Comparison of ENCODE assay signal across 1 cellular context in the genomic region with DNA sequence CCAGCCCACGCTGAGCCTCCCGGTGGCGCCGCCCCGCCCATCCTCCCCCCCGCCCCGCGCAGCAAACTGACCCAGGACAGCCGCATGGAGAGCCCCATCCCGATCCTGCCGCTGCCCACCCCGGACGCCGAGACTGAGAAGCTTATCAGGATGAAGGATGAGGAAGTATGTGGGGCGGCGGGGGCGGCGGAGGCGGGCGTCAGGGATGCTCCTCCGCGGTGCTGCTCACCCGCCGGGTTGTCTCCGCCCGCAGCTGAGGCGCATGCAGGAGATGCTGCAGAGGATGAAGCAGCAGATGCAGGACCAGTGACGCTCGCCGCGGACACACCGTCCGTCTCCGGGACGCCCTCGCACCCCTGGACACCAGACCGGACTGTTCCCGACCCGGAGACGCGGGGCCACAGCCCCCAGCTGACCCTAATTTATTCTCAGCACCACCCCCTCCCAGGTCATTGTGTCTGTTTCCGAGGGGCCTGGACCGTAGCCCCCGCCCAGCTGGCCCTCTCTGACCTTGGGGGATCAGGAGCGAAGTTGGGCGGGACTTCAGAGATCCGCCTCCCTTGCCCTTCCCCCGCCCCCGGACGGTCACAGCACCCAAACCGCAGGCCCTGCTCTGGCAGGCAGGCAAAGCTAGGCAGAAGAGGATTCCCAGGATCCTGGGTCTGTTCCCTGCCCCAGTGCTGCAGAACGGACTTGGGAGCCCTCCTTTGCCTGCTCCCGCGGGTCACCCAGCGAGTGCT.
A peak's percentile ranks its signal among the peaks of the same experiment; 100 is the strongest.
TF ChIP-seq lines count a peak whose summit lies in the region.

No MANE protein-coding gene starts in this region.

TF ChIP-seq in K562, 482 proteins besides CTCF, POLR2A, EP300 and RAD21 (continues in another document):
- TF ChIP-seq MTA1 (IDR thresholded peaks at IDR 0.05; ENCODE audit: borderline replicate concordance), result no peak
- TF ChIP-seq, protein P1, sequence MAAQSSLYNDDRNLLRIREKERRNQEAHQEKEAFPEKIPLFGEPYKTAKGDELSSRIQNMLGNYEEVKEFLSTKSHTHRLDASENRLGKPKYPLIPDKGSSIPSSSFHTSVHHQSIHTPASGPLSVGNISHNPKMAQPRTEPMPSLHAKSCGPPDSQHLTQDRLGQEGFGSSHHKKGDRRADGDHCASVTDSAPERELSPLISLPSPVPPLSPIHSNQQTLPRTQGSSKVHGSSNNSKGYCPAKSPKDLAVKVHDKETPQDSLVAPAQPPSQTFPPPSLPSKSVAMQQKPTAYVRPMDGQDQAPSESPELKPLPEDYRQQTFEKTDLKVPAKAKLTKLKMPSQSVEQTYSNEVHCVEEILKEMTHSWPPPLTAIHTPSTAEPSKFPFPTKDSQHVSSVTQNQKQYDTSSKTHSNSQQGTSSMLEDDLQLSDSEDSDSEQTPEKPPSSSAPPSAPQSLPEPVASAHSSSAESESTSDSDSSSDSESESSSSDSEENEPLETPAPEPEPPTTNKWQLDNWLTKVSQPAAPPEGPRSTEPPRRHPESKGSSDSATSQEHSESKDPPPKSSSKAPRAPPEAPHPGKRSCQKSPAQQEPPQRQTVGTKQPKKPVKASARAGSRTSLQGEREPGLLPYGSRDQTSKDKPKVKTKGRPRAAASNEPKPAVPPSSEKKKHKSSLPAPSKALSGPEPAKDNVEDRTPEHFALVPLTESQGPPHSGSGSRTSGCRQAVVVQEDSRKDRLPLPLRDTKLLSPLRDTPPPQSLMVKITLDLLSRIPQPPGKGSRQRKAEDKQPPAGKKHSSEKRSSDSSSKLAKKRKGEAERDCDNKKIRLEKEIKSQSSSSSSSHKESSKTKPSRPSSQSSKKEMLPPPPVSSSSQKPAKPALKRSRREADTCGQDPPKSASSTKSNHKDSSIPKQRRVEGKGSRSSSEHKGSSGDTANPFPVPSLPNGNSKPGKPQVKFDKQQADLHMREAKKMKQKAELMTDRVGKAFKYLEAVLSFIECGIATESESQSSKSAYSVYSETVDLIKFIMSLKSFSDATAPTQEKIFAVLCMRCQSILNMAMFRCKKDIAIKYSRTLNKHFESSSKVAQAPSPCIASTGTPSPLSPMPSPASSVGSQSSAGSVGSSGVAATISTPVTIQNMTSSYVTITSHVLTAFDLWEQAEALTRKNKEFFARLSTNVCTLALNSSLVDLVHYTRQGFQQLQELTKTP (IDR thresholded peaks at IDR 0.05; ENCODE audit: low read depth in 1 of 2, partially characterized antibody in 2 of 2), result no peak
- peak; percentile 100 for TF ChIP-seq EGR1 (conservative IDR thresholded peaks at IDR 0.05)
- TF ChIP-seq BCOR (IDR thresholded peaks at IDR 0.05), result peak; percentile 88
- peak; percentile 4 for TF ChIP-seq SETDB1 (IDR thresholded peaks at IDR 0.05; ENCODE audit: low read length)
- TF ChIP-seq ZSCAN29 (IDR thresholded peaks at IDR 0.05), result 0 out of 2 replicates have a peak, but pooled peaks have one; percentile 3
- TF ChIP-seq SPI1 (IDR thresholded peaks at IDR 0.05; ENCODE audit: borderline replicate concordance, low read depth, low read length), result peak; percentile 21; the same call in 1 of the 2 replicates
- TF ChIP-seq ZC3H4 (CRISPR knock-in tag; IDR thresholded peaks at IDR 0.05; ENCODE audit: borderline replicate concordance), result no peak
- peak; percentile 63 for TF ChIP-seq CHCHD3 (CRISPR knock-in tag; IDR thresholded peaks at IDR 0.05)
- peak; percentile 95 for TF ChIP-seq KDM2B (CRISPR knock-in tag; IDR thresholded peaks at IDR 0.05)
- TF ChIP-seq, protein P2, sequence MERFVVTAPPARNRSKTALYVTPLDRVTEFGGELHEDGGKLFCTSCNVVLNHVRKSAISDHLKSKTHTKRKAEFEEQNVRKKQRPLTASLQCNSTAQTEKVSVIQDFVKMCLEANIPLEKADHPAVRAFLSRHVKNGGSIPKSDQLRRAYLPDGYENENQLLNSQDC (CRISPR knock-in tag; IDR thresholded peaks at IDR 0.05), result no peak
- peak; percentile 66 for TF ChIP-seq ETV1 (tag; conservative IDR thresholded peaks at IDR 0.05; ENCODE audit: low read depth)
- no peak for TF ChIP-seq MAFK (IDR thresholded peaks at IDR 0.05; ENCODE audit: low read length)
- TF ChIP-seq SLC30A9 (CRISPR knock-in tag; IDR thresholded peaks at IDR 0.05), result no peak
- TF ChIP-seq CHD4 (IDR thresholded peaks at IDR 0.05; ENCODE audit: insufficient read depth, insufficient replicate concordance, low read depth, low read length, poor library complexity, severe bottlenecking), result peak; percentile 1
- no peak for TF ChIP-seq POLR2AphosphoS2 (IDR thresholded peaks at IDR 0.05; ENCODE audit: low read length)
- TF ChIP-seq TAF15 (IDR thresholded peaks at IDR 0.05; ENCODE audit: low read depth, low read length), result peak; percentile 19; the same call in 1 of the 2 replicates
- no peak for TF ChIP-seq KDM4B (IDR thresholded peaks at IDR 0.05; ENCODE audit: borderline replicate concordance in 2 of 2, low read depth in 1 of 2)
- peak; percentile 10 for TF ChIP-seq PHF20 (IDR thresholded peaks at IDR 0.05; ENCODE audit: partially characterized antibody)
- TF ChIP-seq ZNF57 (CRISPR knock-in tag; IDR thresholded peaks at IDR 0.05), result no peak
- TF ChIP-seq TAF1 (IDR thresholded peaks at IDR 0.05; ENCODE audit: control insufficient read depth, extremely low read depth, insufficient read depth, low read length, severe bottlenecking), result no peak
- TF ChIP-seq CHD2 (IDR thresholded peaks at IDR 0.05; ENCODE audit: low read depth, low read length), result peak; percentile 36
- TF ChIP-seq, protein P3, sequence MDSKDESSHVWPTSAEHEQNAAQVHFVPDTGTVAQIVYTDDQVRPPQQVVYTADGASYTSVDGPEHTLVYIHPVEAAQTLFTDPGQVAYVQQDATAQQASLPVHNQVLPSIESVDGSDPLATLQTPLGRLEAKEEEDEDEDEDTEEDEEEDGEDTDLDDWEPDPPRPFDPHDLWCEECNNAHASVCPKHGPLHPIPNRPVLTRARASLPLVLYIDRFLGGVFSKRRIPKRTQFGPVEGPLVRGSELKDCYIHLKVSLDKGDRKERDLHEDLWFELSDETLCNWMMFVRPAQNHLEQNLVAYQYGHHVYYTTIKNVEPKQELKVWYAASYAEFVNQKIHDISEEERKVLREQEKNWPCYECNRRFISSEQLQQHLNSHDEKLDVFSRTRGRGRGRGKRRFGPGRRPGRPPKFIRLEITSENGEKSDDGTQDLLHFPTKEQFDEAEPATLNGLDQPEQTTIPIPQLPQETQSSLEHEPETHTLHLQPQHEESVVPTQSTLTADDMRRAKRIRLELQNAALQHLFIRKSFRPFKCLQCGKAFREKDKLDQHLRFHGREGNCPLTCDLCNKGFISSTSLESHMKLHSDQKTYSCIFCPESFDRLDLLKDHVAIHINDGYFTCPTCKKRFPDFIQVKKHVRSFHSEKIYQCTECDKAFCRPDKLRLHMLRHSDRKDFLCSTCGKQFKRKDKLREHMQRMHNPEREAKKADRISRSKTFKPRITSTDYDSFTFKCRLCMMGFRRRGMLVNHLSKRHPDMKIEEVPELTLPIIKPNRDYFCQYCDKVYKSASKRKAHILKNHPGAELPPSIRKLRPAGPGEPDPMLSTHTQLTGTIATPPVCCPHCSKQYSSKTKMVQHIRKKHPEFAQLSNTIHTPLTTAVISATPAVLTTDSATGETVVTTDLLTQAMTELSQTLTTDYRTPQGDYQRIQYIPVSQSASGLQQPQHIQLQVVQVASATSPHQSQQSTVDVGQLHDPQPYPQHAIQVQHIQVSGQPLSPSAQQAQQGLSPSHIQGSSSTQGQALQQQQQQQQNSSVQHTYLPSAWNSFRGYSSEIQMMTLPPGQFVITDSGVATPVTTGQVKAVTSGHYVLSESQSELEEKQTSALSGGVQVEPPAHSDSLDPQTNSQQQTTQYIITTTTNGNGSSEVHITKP (IDR thresholded peaks at IDR 0.05; ENCODE audit: partially characterized antibody), result peak; percentile 3
- TF ChIP-seq DACH1 (IDR thresholded peaks at IDR 0.05; ENCODE audit: partially characterized antibody), result peak; percentile 80
- peak; percentile 26 for TF ChIP-seq WHSC1 (IDR thresholded peaks at IDR 0.05; ENCODE audit: low read length)
- TF ChIP-seq, protein P4, sequence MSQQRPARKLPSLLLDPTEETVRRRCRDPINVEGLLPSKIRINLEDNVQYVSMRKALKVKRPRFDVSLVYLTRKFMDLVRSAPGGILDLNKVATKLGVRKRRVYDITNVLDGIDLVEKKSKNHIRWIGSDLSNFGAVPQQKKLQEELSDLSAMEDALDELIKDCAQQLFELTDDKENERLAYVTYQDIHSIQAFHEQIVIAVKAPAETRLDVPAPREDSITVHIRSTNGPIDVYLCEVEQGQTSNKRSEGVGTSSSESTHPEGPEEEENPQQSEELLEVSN (IDR thresholded peaks at IDR 0.05; ENCODE audit: borderline replicate concordance in 1 of 2, extremely low read depth in 1 of 2, insufficient read depth in 1 of 2, insufficient read length in 1 of 2, low read depth in 1 of 2, low read length in 1 of 2, poor library complexity in 1 of 2, severe bottlenecking in 1 of 2), result peak; percentile 57 to 62
- TF ChIP-seq ZC3H11A (IDR thresholded peaks at IDR 0.05; ENCODE audit: low read depth, low read length), result 0 out of 2 replicates have a peak, but pooled peaks have one; percentile 34
- TF ChIP-seq, protein P5, sequence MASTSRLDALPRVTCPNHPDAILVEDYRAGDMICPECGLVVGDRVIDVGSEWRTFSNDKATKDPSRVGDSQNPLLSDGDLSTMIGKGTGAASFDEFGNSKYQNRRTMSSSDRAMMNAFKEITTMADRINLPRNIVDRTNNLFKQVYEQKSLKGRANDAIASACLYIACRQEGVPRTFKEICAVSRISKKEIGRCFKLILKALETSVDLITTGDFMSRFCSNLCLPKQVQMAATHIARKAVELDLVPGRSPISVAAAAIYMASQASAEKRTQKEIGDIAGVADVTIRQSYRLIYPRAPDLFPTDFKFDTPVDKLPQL (IDR thresholded peaks at IDR 0.05; ENCODE audit: extremely low read depth, insufficient read length), result no peak
- peak; percentile 38 for TF ChIP-seq SAP30 (IDR thresholded peaks at IDR 0.05; ENCODE audit: borderline replicate concordance, insufficient read depth, low read depth, low read length, poor library complexity, severe bottlenecking)
- peak in 1 of 2 experiments; percentile 52; a peak in 2 of 4 replicates for TF ChIP-seq TRIM24 (IDR thresholded peaks at IDR 0.05)
- TF ChIP-seq, protein P6, sequence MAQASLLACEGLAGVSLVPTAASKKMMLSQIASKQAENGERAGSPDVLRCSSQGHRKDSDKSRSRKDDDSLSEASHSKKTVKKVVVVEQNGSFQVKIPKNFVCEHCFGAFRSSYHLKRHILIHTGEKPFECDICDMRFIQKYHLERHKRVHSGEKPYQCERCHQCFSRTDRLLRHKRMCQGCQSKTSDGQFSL (CRISPR knock-in tag; IDR thresholded peaks at IDR 0.05), result no peak
- TF ChIP-seq, protein P6 (tag; IDR thresholded peaks at IDR 0.05), result no peak
- peak; percentile 56 for TF ChIP-seq CBFA2T3 (IDR thresholded peaks at IDR 0.05)
- 0 out of 2 replicates have a peak, but pooled peaks have one; percentile 23 for TF ChIP-seq RHOXF2B (CRISPR knock-in tag; conservative IDR thresholded peaks at IDR 0.05)
- peak; percentile 38 for TF ChIP-seq RB1 (IDR thresholded peaks at IDR 0.05; ENCODE audit: low read depth)
- TF ChIP-seq HDAC6 (IDR thresholded peaks at IDR 0.05; ENCODE audit: low read depth, low read length), result 0 out of 2 replicates have a peak, but pooled peaks have one; percentile 79
- no peak for TF ChIP-seq ZNF316 (IDR thresholded peaks at IDR 0.05)
- peak; percentile 40 for TF ChIP-seq SMAD1 (IDR thresholded peaks at IDR 0.05; ENCODE audit: low read depth, low read length, partially characterized antibody)
- peak in 1 of 3 experiments; percentile 21 for TF ChIP-seq YY1 (IDR thresholded peaks at IDR 0.05; ENCODE audit: borderline replicate concordance in 1 of 3, control insufficient read depth in 1 of 3, extremely low read depth in 1 of 3, insufficient read depth in 3 of 3, insufficient read length in 1 of 3, insufficient replicate concordance in 2 of 3, low read depth in 1 of 3, low read length in 2 of 3)
- no peak for TF ChIP-seq NCOA6 (IDR thresholded peaks at IDR 0.05)
- TF ChIP-seq JUND (IDR thresholded peaks at IDR 0.05; ENCODE audit: borderline replicate concordance, low read depth, low read length), result peak; percentile 36; the same call in 1 of the 2 replicates
- no peak; the same call in 2 of the 3 replicates for TF ChIP-seq JUND (tag; IDR thresholded peaks at IDR 0.05; ENCODE audit: borderline replicate concordance, low read depth, low read length)
- TF ChIP-seq RCOR1 (IDR thresholded peaks at IDR 0.05; ENCODE audit: borderline replicate concordance in 1 of 2, low read depth in 2 of 2, low read length in 2 of 2), result peak in 1 of 2 experiments; percentile 99
- TF ChIP-seq, protein P7, sequence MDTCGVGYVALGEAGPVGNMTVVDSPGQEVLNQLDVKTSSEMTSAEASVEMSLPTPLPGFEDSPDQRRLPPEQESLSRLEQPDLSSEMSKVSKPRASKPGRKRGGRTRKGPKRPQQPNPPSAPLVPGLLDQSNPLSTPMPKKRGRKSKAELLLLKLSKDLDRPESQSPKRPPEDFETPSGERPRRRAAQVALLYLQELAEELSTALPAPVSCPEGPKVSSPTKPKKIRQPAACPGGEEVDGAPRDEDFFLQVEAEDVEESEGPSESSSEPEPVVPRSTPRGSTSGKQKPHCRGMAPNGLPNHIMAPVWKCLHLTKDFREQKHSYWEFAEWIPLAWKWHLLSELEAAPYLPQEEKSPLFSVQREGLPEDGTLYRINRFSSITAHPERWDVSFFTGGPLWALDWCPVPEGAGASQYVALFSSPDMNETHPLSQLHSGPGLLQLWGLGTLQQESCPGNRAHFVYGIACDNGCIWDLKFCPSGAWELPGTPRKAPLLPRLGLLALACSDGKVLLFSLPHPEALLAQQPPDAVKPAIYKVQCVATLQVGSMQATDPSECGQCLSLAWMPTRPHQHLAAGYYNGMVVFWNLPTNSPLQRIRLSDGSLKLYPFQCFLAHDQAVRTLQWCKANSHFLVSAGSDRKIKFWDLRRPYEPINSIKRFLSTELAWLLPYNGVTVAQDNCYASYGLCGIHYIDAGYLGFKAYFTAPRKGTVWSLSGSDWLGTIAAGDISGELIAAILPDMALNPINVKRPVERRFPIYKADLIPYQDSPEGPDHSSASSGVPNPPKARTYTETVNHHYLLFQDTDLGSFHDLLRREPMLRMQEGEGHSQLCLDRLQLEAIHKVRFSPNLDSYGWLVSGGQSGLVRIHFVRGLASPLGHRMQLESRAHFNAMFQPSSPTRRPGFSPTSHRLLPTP (IDR thresholded peaks at IDR 0.05; ENCODE audit: borderline replicate concordance, extremely low read depth, insufficient read length), result no peak
- peak; percentile 57; the same call in 1 of the 2 replicates for TF ChIP-seq MXI1 (IDR thresholded peaks at IDR 0.05; ENCODE audit: low read depth, low read length)
- no peak for TF ChIP-seq NR1H2 (CRISPR knock-in tag; IDR thresholded peaks at IDR 0.05)
- no peak for TF ChIP-seq ZNF263 (CRISPR knock-in tag; IDR thresholded peaks at IDR 0.05; ENCODE audit: borderline replicate concordance)
- TF ChIP-seq HDAC2 (IDR thresholded peaks at IDR 0.05), result peak; percentile 97
- peak; percentile 8 for TF ChIP-seq NEUROD1 (IDR thresholded peaks at IDR 0.05; ENCODE audit: borderline replicate concordance, low read depth, low read length, partially characterized antibody)
- TF ChIP-seq SMARCB1 (IDR thresholded peaks at IDR 0.05; ENCODE audit: insufficient read length, low read depth), result no peak
- no peak for TF ChIP-seq SMC3 (conservative IDR thresholded peaks at IDR 0.05; ENCODE audit: insufficient read depth, low read depth, low read length)
- no peak for TF ChIP-seq HSF4 (CRISPR knock-in tag; IDR thresholded peaks at IDR 0.05; ENCODE audit: borderline replicate concordance)
- TF ChIP-seq SRF (CRISPR knock-in tag; IDR thresholded peaks at IDR 0.05), result no peak
- no peak for TF ChIP-seq MIER1 (IDR thresholded peaks at IDR 0.05; ENCODE audit: low read depth)
